Comparison of ENCODE assay signal across 8 cellular contexts in genomic region chr3:45145681-45146614, GRCh38.
DNase-seq lines count a peak whose midpoint lies in the region; ATAC-seq and TF ChIP-seq lines count a peak whose summit lies in the region.

Gene CDCP1, minus strand, starts transcription at chr3:45146378. Its CDS starts 91 bp downstream, at chr3:45146287.

- in situ Hi-C loops in KBM-7 (cut with MboI; ENCODE audit: low pct_unique_long_range_greater_than_20kb, low sequenced_read_pairs): no loop called here

- peaks cover 9% of the 10 kb centered on the region for H3K9me3 Mint-ChIP-seq in stimulated activated effector memory CD8-positive, alpha-beta T cell treated with anti-CD3 and anti-CD28 coated beads, Interleukin-12 subunit alpha, Interleukin-12 subunit beta, amount 100 ng/mL, for 72 hours

- H3K27ac ChIP-seq in C4-2B: peak within 1 kb of the TSS; percentile 87

- peak within 1 kb of the TSS; percentile 61 for H3K9ac ChIP-seq in adipocyte (ENCODE audit: low read length)

- H3K4me1 Mint-ChIP-seq in stimulated activated effector memory CD8-positive, alpha-beta T cell treated with anti-CD3 and anti-CD28 coated beads, Interleukin-12 subunit alpha, Interleukin-12 subunit beta, amount 100 ng/mL, for 72 hours: peaks cover 17% of the 10 kb centered on the region

- H3K36me3 Mint-ChIP-seq in stimulated activated effector memory CD8-positive, alpha-beta T cell treated with anti-CD3 and anti-CD28 coated beads, Interleukin-12 subunit alpha, Interleukin-12 subunit beta, amount 100 ng/mL, for 72 hours: no peaks in the 10 kb centered on the region

- peak; percentile 26 for ATAC-seq in stimulated activated effector memory CD8-positive, alpha-beta T cell treated with anti-CD3 and anti-CD28 coated beads, Interleukin-12 subunit alpha, Interleukin-12 subunit beta, amount 100 ng/mL, for 72 hours
- ATAC-seq in HG02588 (IDR thresholded peaks at IDR 0.05; ENCODE audit: unreplicated experiment): no peak

- DNase-seq in HK-2 (ENCODE audit: unreplicated experiment): peak; percentile 39
- DNase-seq in adipocyte (ENCODE audit: low read depth): no peak
- peak; percentile 89 for DNase-seq in iPS-NIHi7 (ENCODE audit: extremely low spot score)
- no peak for DNase-seq in stimulated activated effector memory CD8-positive, alpha-beta T cell treated with anti-CD3 and anti-CD28 coated beads, Interleukin-12 subunit alpha, Interleukin-12 subunit beta, amount 100 ng/mL, for 72 hours (ENCODE audit: low spot score in 2 of 2)
- DNase-seq in KBM-7: no peak
- DNase-seq in NAMALWA (ENCODE audit: low spot score): no peak

- H3K4me3 ChIP-seq in adipocyte (ENCODE audit: low read length): peak within 1 kb of the TSS; percentile 87

- no peak within 1 kb of the TSS for H3K27ac Mint-ChIP-seq in stimulated activated effector memory CD8-positive, alpha-beta T cell treated with anti-CD3 and anti-CD28 coated beads, Interleukin-12 subunit alpha, Interleukin-12 subunit beta, amount 100 ng/mL, for 72 hours

- H3K9me3 ChIP-seq in adipocyte (ENCODE audit: control insufficient read depth, low read length): peaks cover 3% of the 10 kb centered on the region

- peaks cover 6% of the 10 kb centered on the region for H3K4me1 ChIP-seq in adipocyte (ENCODE audit: control insufficient read depth, insufficient read depth, low read length)

- no peak for TF ChIP-seq CTCF in C4-2B (conservative IDR thresholded peaks at IDR 0.05)

- no peaks in the 10 kb centered on the region for H3K36me3 ChIP-seq in adipocyte (ENCODE audit: control insufficient read depth, insufficient read depth, low read length, severe bottlenecking)

- H3K27me3 ChIP-seq in adipocyte (replicated peaks; ENCODE audit: control insufficient read depth, insufficient read depth, low read length): peaks cover 3% of the 10 kb centered on the region

- H3K4me3 Mint-ChIP-seq in stimulated activated effector memory CD8-positive, alpha-beta T cell treated with anti-CD3 and anti-CD28 coated beads, Interleukin-12 subunit alpha, Interleukin-12 subunit beta, amount 100 ng/mL, for 72 hours: peak within 1 kb of the TSS; percentile 63

Comparison
In these comparisons a context has a peak if more than half of its experiments do, and no peak if none do; other contexts are left out.
1. DNase-seq: peak in HK-2 (single experiment) and iPS-NIHi7 (single experiment); none in adipocyte (single experiment), stimulated activated effector memory CD8-positive, alpha-beta T cell treated with anti-CD3 and anti-CD28 coated beads, Interleukin-12 subunit alpha, Interleukin-12 subunit beta, amount 100 ng/mL, for 72 hours (0 of 2), KBM-7 (single experiment) and NAMALWA (single experiment).